34 cellular contexts compared by ENCODE assay signal in genomic region chr11:42237701-42238235, GRCh38.
DNase-seq lines count a peak whose midpoint lies in the region; ATAC-seq, FAIRE-seq and TF ChIP-seq lines count a peak whose summit lies in the region.
"Had no signal": no experiment of that assay in that cellular context is flagged by ENCODE, and none has a peak within 500 bp of the region (broad histone marks: within the 10 kb centered on the region; RNA-seq: fewer than 3 reads in every experiment).

No MANE protein-coding gene starts in this region.

- no peaks in the 10 kb centered on the region for H3K36me3 ChIP-seq in mammary epithelial cell (ENCODE audit: insufficient read depth, low read length)
- no peaks in the 10 kb centered on the region for H3K36me3 ChIP-seq in keratinocyte (ENCODE audit: control insufficient read depth in 2 of 2, extremely low read depth in 1 of 2, insufficient read depth in 2 of 2, low read length in 2 of 2)
- H3K36me3 ChIP-seq in lower lobe of right lung = no peaks in the 10 kb centered on the region
- H3K36me3 ChIP-seq: BLaER1, colonic mucosa, gastroesophageal sphincter, left lung, neutrophil, vagina had no signal

- H3K4me2 ChIP-seq in mammary epithelial cell (ENCODE audit: insufficient read depth, low read depth, low read length) (peak overlapping the region; percentile 52), keratinocyte (ENCODE audit: control insufficient read depth, extremely low read depth, insufficient read depth, low read depth, low read length) (peak overlapping the region; percentile 39)
- H3K4me2 ChIP-seq: BLaER1, PC-9 had no signal

- intact Hi-C loops in mammary epithelial cell (cut with micrococcal nuclease) (loop anchor here (1.0 kb wide), 1 partner anchor 93 kb away; no protein-coding TSS in a partner anchor), lower lobe of right lung (cut with DNase I) (no loop called here)

- dilution Hi-C loops in mammary epithelial cell (cut with HindIII; ENCODE audit: low sequenced_read_pairs) = no loop called here
- dilution Hi-C loops in keratinocyte (cut with MboI; ENCODE audit: extremely low pct_ligation_motif_present, low sequenced_read_pairs) = no loop called here

- H3K9me3 ChIP-seq in mammary epithelial cell (replicated peaks; ENCODE audit: insufficient read depth, low read length) (no peaks in the 10 kb centered on the region), keratinocyte (ENCODE audit: control insufficient read depth, low read depth, low read length) (no peaks in the 10 kb centered on the region), lower lobe of right lung (no peaks in the 10 kb centered on the region)
- H3K9me3 ChIP-seq: BLaER1, body of pancreas, colonic mucosa, gastroesophageal sphincter, left lung, neutrophil, vagina had no signal

- H3K27me3 ChIP-seq in mammary epithelial cell (ENCODE audit: insufficient read depth, low read length) = no peaks in the 10 kb centered on the region
- no peaks in the 10 kb centered on the region for H3K27me3 ChIP-seq in keratinocyte (ENCODE audit: control insufficient read depth, extremely low read depth, insufficient read depth, low read length)
- no peaks in the 10 kb centered on the region for H3K27me3 ChIP-seq in lower lobe of right lung (ENCODE audit: low read depth)
- H3K27me3 ChIP-seq: BLaER1, body of pancreas, colonic mucosa, gastroesophageal sphincter, left lung, neutrophil, vagina had no signal

- H3K27ac ChIP-seq in mammary epithelial cell (ENCODE audit: insufficient read depth, low read depth, low read length) = peak overlapping the region; percentile 34
- H3K27ac ChIP-seq in keratinocyte (ENCODE audit: control insufficient read depth, insufficient read depth, low read length) = peak overlapping the region; percentile 29
- H3K27ac ChIP-seq in lower lobe of right lung = no peak overlapping the region
- H3K27ac ChIP-seq: BLaER1, body of pancreas, colonic mucosa, gastroesophageal sphincter, left lung, neutrophil, PC-9, vagina had no signal

- H3K4me1 ChIP-seq in mammary epithelial cell (ENCODE audit: insufficient read depth, low read length) = peaks cover 42% of the 10 kb centered on the region
- H3K4me1 ChIP-seq in keratinocyte (ENCODE audit: control insufficient read depth, extremely low read depth, insufficient read depth, low read length) = peaks cover 40% of the 10 kb centered on the region
- H3K4me1 ChIP-seq in lower lobe of right lung = no peaks in the 10 kb centered on the region
- H3K4me1 ChIP-seq: BLaER1, body of pancreas, colonic mucosa, gastroesophageal sphincter, left lung, vagina had no signal

- H3K9me1 ChIP-seq in keratinocyte (ENCODE audit: control insufficient read depth, extremely low read depth, insufficient read depth, low read length) = no peaks in the 10 kb centered on the region

- no TSS peak for BruUV-seq in mammary epithelial cell (replicated peaks; lab: Mats Ljungman, UMichigan)

- ATAC-seq in lower lobe of right lung (no peak), HG03135 (IDR thresholded peaks at IDR 0.05; ENCODE audit: unreplicated experiment) (no peak)
- ATAC-seq: body of pancreas, gastroesophageal sphincter, GM12878, HCT116, left lung, sciatic nerve had no signal

- peak; percentile 48 for FAIRE-seq in keratinocyte (lab: Jason Lieb, UNC)
- FAIRE-seq: A204.1, GM12878 had no signal

- DNase-seq in AG08395 (ENCODE audit: low spot score) (peak; percentile 51), HT1080 (ENCODE audit: low read depth) (peak; percentile 74), mammary epithelial cell (peak; percentile 62), keratinocyte (ENCODE audit: low read depth, low spot score) (peak; percentile 65), lower lobe of right lung (no peak), NOMO-1 (lab: John Stamatoyannopoulos, UW; ENCODE audit: unreplicated experiment in 2 of 2) (no peak), GF-D8 (lab: John Stamatoyannopoulos, UW) (no peak)
- DNase-seq: activated CD4-positive, alpha-beta T cell treated with anti-CD3 and anti-CD28 coated beads, Interleukin-2, amount 10 ng/mL, durations not matched to agents 24 days and 14 days; activated gamma-delta T cell; activated T-cell treated with anti-CD3 and anti-CD28 coated beads, Interleukin-2, amount 50 U/mL, for 1 hour; body of pancreas; colonic mucosa; DMS53; effector CD8-positive, alpha-beta T cell; hippocampal formation; KG1; left lung; naive B cell; NCI-H1436; NCI-H2107; NCI-H774; PC-9; SHP77; stimulated activated CD4-positive, alpha-beta T cell treated with anti-CD3 and anti-CD28 coated beads, Interleukin-15, amount 100 ng/mL, for 24 hours; stimulated activated naive CD4-positive, alpha-beta T cell treated with Interleukin-2 at 50 U/mL for 16 hours had no signal

- no peak overlapping the region for H3K4me3 ChIP-seq in mammary epithelial cell (replicated peaks in 1 of 3; ENCODE audit: insufficient read depth in 1 of 3, low read depth in 2 of 3, low read length in 3 of 3)
- H3K4me3 ChIP-seq in keratinocyte (ENCODE audit: control insufficient read depth in 2 of 3, extremely low read depth in 1 of 3, insufficient read depth in 2 of 3, low read depth in 1 of 3, low read length in 3 of 3) = no peak overlapping the region
- H3K4me3 ChIP-seq in lower lobe of right lung = no peak overlapping the region
- H3K4me3 ChIP-seq: BLaER1, body of pancreas, colonic mucosa, gastroesophageal sphincter, GM12878, left lung, PC-9, vagina had no signal

- 46% methylated on average over 4 of the region's 4 CpGs for WGBS in mammary epithelial cell (ENCODE audit: low coverage, missing lambda C conversion rate)

- no peak overlapping the region for H2AFZ ChIP-seq in mammary epithelial cell (ENCODE audit: low read depth, low read length)
- no peak overlapping the region for H2AFZ ChIP-seq in keratinocyte (ENCODE audit: control insufficient read depth, low read length)
- H2AFZ ChIP-seq: PC-9 had no signal

- H4K20me1 ChIP-seq in mammary epithelial cell (ENCODE audit: insufficient read depth, low read length) = no peaks in the 10 kb centered on the region
- H4K20me1 ChIP-seq in keratinocyte (ENCODE audit: control insufficient read depth, extremely low read depth, insufficient read depth, low read length) = no peaks in the 10 kb centered on the region
- H4K20me1 ChIP-seq: BLaER1 had no signal

- TF ChIP-seq CTCF in mammary epithelial cell (conservative IDR thresholded peaks at IDR 0.05 in 1 of 2, IDR thresholded peaks at IDR 0.05 in 1 of 2; ENCODE audit: extremely low read depth in 1 of 2, insufficient read depth in 1 of 2, low read depth in 1 of 2, low read length in 2 of 2) (no peak), keratinocyte (optimal IDR thresholded peaks at IDR 0.05 in 1 of 3, IDR thresholded peaks at IDR 0.05 in 1 of 3, conservative IDR thresholded peaks at IDR 0.05 in 1 of 3; ENCODE audit: extremely low read depth in 1 of 3, insufficient read depth in 2 of 3, low read length in 3 of 3) (no peak), lower lobe of right lung (IDR thresholded peaks at IDR 0.05) (no peak)

- in situ Hi-C loops in mammary epithelial cell (cut with MboI; ENCODE audit: low sequenced_read_pairs in 2 of 2) = no loop called here

- H3K9ac ChIP-seq in mammary epithelial cell (ENCODE audit: insufficient read depth, low read length) (no peak overlapping the region), keratinocyte (ENCODE audit: control insufficient read depth, extremely low read depth, insufficient read depth, low read length) (no peak overlapping the region)
- H3K9ac ChIP-seq: BLaER1 had no signal

- CTCF ChIA-PET in mammary epithelial cell (lab: Charles Lee; ENCODE audit: low non-redundant PET) = no interaction called here

- H3K79me2 ChIP-seq in mammary epithelial cell (ENCODE audit: insufficient read depth, low read length) = no peaks in the 10 kb centered on the region
- H3K79me2 ChIP-seq in keratinocyte (ENCODE audit: control insufficient read depth, insufficient read depth, low read length) = no peaks in the 10 kb centered on the region

Comparison
In these comparisons a context has a peak if more than half of its experiments do, and no peak if none do; other contexts are left out.
1. DNase-seq: peak in AG08395 (single experiment), HT1080 (single experiment), mammary epithelial cell (single experiment) and keratinocyte (single experiment); none in lower lobe of right lung (single experiment), NOMO-1 (0 of 2) and GF-D8 (single experiment).